23 cellular contexts compared by ENCODE assay signal in genomic region chr2:66303471-66303870, GRCh38.
"Had no signal": no experiment of that assay in that cellular context is flagged by ENCODE, and none has a peak within 500 bp of the region (broad histone marks: within the 10 kb centered on the region; RNA-seq: fewer than 3 reads in every experiment).

No MANE protein-coding gene starts in this region.

- H3K9me3 Mint-ChIP-seq: activated B cell treated with CpG ODN at 0.5 μM for 24 hours; activated naive CD8-positive, alpha-beta T cell treated with anti-CD3 and anti-CD28 coated beads for 36 hours; nephron progenitor cell; stimulated activated naive B cell treated with anti-CD40 and anti-IgM and Interleukin-4, amounts not matched to agents 10 μg/mL and 1 μg/mL and 100 μg/mL, for 72 hours had no signal

- H3K4me1 ChIP-seq: spleen had no signal

- H3K27me3 ChIP-seq: cardiac muscle cell, esophagus muscularis mucosa, gastroesophageal sphincter, heart left ventricle, left lung, spleen, thyroid gland had no signal

- H3K27ac ChIP-seq: cardiac muscle cell, esophagus muscularis mucosa, gastroesophageal sphincter, heart left ventricle, left lung, spleen, thyroid gland had no signal

- H3K36me3 ChIP-seq: cardiac muscle cell, esophagus muscularis mucosa, gastroesophageal sphincter, heart left ventricle, left lung, spleen, thyroid gland had no signal

- H3K36me3 Mint-ChIP-seq: activated CD4-positive, alpha-beta memory T cell treated with anti-CD3 and anti-CD28 coated beads for 36 hours; activated CD8-positive, alpha-beta memory T cell treated with anti-CD3 and anti-CD28 coated beads, Interleukin-2, amount 10 ng/mL, durations not matched to agents 7 days and 5 days; activated naive CD8-positive, alpha-beta T cell treated with anti-CD3 and anti-CD28 coated beads for 36 hours; stimulated activated naive B cell treated with anti-CD40 and anti-IgM and Interleukin-4, amounts not matched to agents 10 μg/mL and 1 μg/mL and 100 μg/mL, for 72 hours had no signal

- H3K9me3 ChIP-seq: esophagus muscularis mucosa, gastroesophageal sphincter, heart left ventricle, left lung, thyroid gland had no signal

- DNase-seq: activated B cell treated with CpG ODN at 0.5 μM for 24 hours; activated CD4-positive, alpha-beta memory T cell treated with anti-CD3 and anti-CD28 coated beads for 36 hours; activated CD4-positive, alpha-beta T cell treated with anti-CD3 and anti-CD28 coated beads for 4 hours; activated CD8-positive, alpha-beta memory T cell treated with anti-CD3 and anti-CD28 coated beads, Interleukin-2, amount 10 ng/mL, durations not matched to agents 7 days and 5 days; activated naive CD4-positive, alpha-beta T cell; activated naive CD8-positive, alpha-beta T cell treated with anti-CD3 and anti-CD28 coated beads for 36 hours; activated T-cell treated with anti-CD3 and anti-CD28 coated beads, Interleukin-2, amount 50 U/mL, for 1 hour; amniotic stem cell; dermis blood vessel endothelial cell; effector memory CD4-positive, alpha-beta T cell; heart left ventricle; left lung; midbrain; nephron progenitor cell; occipital lobe; retina; spleen; stimulated activated naive B cell treated with anti-CD40 and anti-IgM and Interleukin-4, amounts not matched to agents 10 μg/mL and 1 μg/mL and 100 μg/mL, for 72 hours; thyroid gland had no signal

- H3K27me3 Mint-ChIP-seq: activated B cell treated with CpG ODN at 0.5 μM for 24 hours; activated CD4-positive, alpha-beta memory T cell treated with anti-CD3 and anti-CD28 coated beads for 36 hours; activated CD8-positive, alpha-beta memory T cell treated with anti-CD3 and anti-CD28 coated beads, Interleukin-2, amount 10 ng/mL, durations not matched to agents 7 days and 5 days; activated naive CD8-positive, alpha-beta T cell treated with anti-CD3 and anti-CD28 coated beads for 36 hours had no signal

- H3K4me3 ChIP-seq: cardiac muscle cell, esophagus muscularis mucosa, gastroesophageal sphincter, heart left ventricle, left lung, spleen, thyroid gland had no signal

- H3K4me1 Mint-ChIP-seq: activated B cell treated with CpG ODN at 0.5 μM for 24 hours; activated CD8-positive, alpha-beta memory T cell treated with anti-CD3 and anti-CD28 coated beads, Interleukin-2, amount 10 ng/mL, durations not matched to agents 7 days and 5 days; activated naive CD8-positive, alpha-beta T cell treated with anti-CD3 and anti-CD28 coated beads for 36 hours; activated T-helper 17 cell treated with anti-CD3 and anti-CD28 coated beads, Interleukin-2, amount 50 U/mL, for 72 hours; stimulated activated naive B cell treated with anti-CD40 and anti-IgM and Interleukin-4, amounts not matched to agents 10 μg/mL and 1 μg/mL and 100 μg/mL, for 72 hours had no signal

- ATAC-seq: activated CD8-positive, alpha-beta memory T cell treated with anti-CD3 and anti-CD28 coated beads, Interleukin-2, amount 10 ng/mL, durations not matched to agents 7 days and 5 days; activated T-helper 17 cell treated with anti-CD3 and anti-CD28 coated beads, Interleukin-2, amount 50 U/mL, for 72 hours; gastroesophageal sphincter; heart left ventricle; left lung; stimulated activated naive B cell treated with anti-CD40 and anti-IgM and Interleukin-4, amounts not matched to agents 10 μg/mL and 1 μg/mL and 100 μg/mL, for 72 hours had no signal

- H3K4me3 Mint-ChIP-seq: activated B cell treated with CpG ODN at 0.5 μM for 24 hours; activated CD4-positive, alpha-beta memory T cell treated with anti-CD3 and anti-CD28 coated beads for 36 hours; activated CD8-positive, alpha-beta memory T cell treated with anti-CD3 and anti-CD28 coated beads, Interleukin-2, amount 10 ng/mL, durations not matched to agents 7 days and 5 days; activated naive CD8-positive, alpha-beta T cell treated with anti-CD3 and anti-CD28 coated beads for 36 hours; activated T-helper 17 cell treated with anti-CD3 and anti-CD28 coated beads, Interleukin-2, amount 50 U/mL, for 72 hours; nephron progenitor cell; stimulated activated naive B cell treated with anti-CD40 and anti-IgM and Interleukin-4, amounts not matched to agents 10 μg/mL and 1 μg/mL and 100 μg/mL, for 72 hours had no signal

- H3K27ac Mint-ChIP-seq: activated B cell treated with CpG ODN at 0.5 μM for 24 hours; activated CD4-positive, alpha-beta memory T cell treated with anti-CD3 and anti-CD28 coated beads for 36 hours; activated CD8-positive, alpha-beta memory T cell treated with anti-CD3 and anti-CD28 coated beads, Interleukin-2, amount 10 ng/mL, durations not matched to agents 7 days and 5 days; activated naive CD8-positive, alpha-beta T cell treated with anti-CD3 and anti-CD28 coated beads for 36 hours; activated T-helper 17 cell treated with anti-CD3 and anti-CD28 coated beads, Interleukin-2, amount 50 U/mL, for 72 hours; nephron progenitor cell; stimulated activated naive B cell treated with anti-CD40 and anti-IgM and Interleukin-4, amounts not matched to agents 10 μg/mL and 1 μg/mL and 100 μg/mL, for 72 hours had no signal
